ENCODE assay signal across 8 cellular contexts in genomic region chr2:71276311-71277158, GRCh38. TPM values are rescaled to one million over a fixed set of nuclear protein-coding genes. Genes with fewer than 3 reads are reported as not detected.
A peak's percentile ranks its signal among the peaks of the same experiment; 100 is the strongest.
DNase-seq lines count a peak whose midpoint lies in the region; ATAC-seq and TF ChIP-seq lines count a peak whose summit lies in the region.

No MANE protein-coding gene starts in this region.

- H3K27me3 ChIP-seq in HUES6 (ENCODE audit: control insufficient read depth, insufficient read depth, low read length) (peaks cover 47% of the 10 kb centered on the region), neural cell (ENCODE audit: insufficient read depth, low read depth, low read length) (peaks cover 29% of the 10 kb centered on the region)

- no peaks in the 10 kb centered on the region for H3K79me2 ChIP-seq in neural cell (replicated peaks; ENCODE audit: insufficient read depth, low read length)

- H3K4me1 ChIP-seq in HUES6 (ENCODE audit: control insufficient read depth, insufficient read depth, low read length), result peaks cover 25% of the 10 kb centered on the region

- peak overlapping the region; percentile 68 for H3K4me2 ChIP-seq in neural cell (ENCODE audit: low read length)

- H3K9me2 ChIP-seq in neural cell (ENCODE audit: insufficient read depth, low read length), result no peaks in the 10 kb centered on the region

- H3K4me3 ChIP-seq in HUES6 (ENCODE audit: low read depth, low read length) (peak overlapping the region; percentile 64), foreskin fibroblast (ENCODE audit: low read depth in 1 of 2, low read length in 2 of 2) (peak overlapping the region; percentile 51 to 57), neural cell (ENCODE audit: low read length) (peak overlapping the region; percentile 88)

- H3K36me3 ChIP-seq in HUES6 (ENCODE audit: control insufficient read depth, insufficient read depth, low read length) (no peaks in the 10 kb centered on the region), neural cell (ENCODE audit: insufficient read depth, low read length) (no peaks in the 10 kb centered on the region)

- no peak for TF ChIP-seq EP300 in neural cell (conservative IDR thresholded peaks at IDR 0.05; ENCODE audit: poor library complexity, severe bottlenecking)

- DNase-seq in DMS114 treated with DMSO at 0.1 percent for 48 hours (lab: John Stamatoyannopoulos, UW; ENCODE audit: unreplicated experiment) (peak; percentile 83), RPMI7951 (ENCODE audit: low read depth) (peak; percentile 92), activated gamma-delta T cell (lab: John Stamatoyannopoulos, UW) (peak; percentile 53), foreskin fibroblast (peak; percentile 84 to 93)
- peak; percentile 82 for DNase-seq in stimulated activated naive CD4-positive, alpha-beta T cell treated with Interleukin-2 at 50 U/mL for 16 hours (lab: John Stamatoyannopoulos, UW)

- TF ChIP-seq CTCF in foreskin fibroblast (IDR thresholded peaks at IDR 0.05; ENCODE audit: low read depth, low read length) (no peak), neural cell (IDR thresholded peaks at IDR 0.05; ENCODE audit: poor library complexity, severe bottlenecking) (no peak)

- peak overlapping the region; percentile 58 for H3K9ac ChIP-seq in HUES6 (ENCODE audit: low read length)
- peak overlapping the region; percentile 33 for H3K9ac ChIP-seq in neural cell (ENCODE audit: low read length)

- H3K9me3 ChIP-seq in HUES6 (ENCODE audit: control insufficient read depth, insufficient read depth, low read depth, low read length) (peaks cover 10% of the 10 kb centered on the region; the same call in 1 of the 2 replicates), neural cell (ENCODE audit: low read length) (no peaks in the 10 kb centered on the region)

- ATAC-seq in GM21515 (IDR thresholded peaks at IDR 0.05; ENCODE audit: unreplicated experiment), result peak; percentile 99

- no peaks in the 10 kb centered on the region for H3F3A ChIP-seq in neural cell (ENCODE audit: insufficient read depth, low read length, poor library complexity, severe bottlenecking)

- peak; percentile 6 for TF ChIP-seq RAD21 in neural cell (conservative IDR thresholded peaks at IDR 0.05)

- no peak overlapping the region for H3K27ac ChIP-seq in HUES6 (ENCODE audit: low read depth, low read length)
- H3K27ac ChIP-seq in neural cell (ENCODE audit: low read length), result no peak overlapping the region

- peak overlapping the region; percentile 65 for H2AFZ ChIP-seq in neural cell (ENCODE audit: low read depth, low read length)

- H4K20me1 ChIP-seq in neural cell (ENCODE audit: insufficient read depth), result no peaks in the 10 kb centered on the region

TF ChIP-seq in neural cell, 6 proteins besides CTCF, POLR2A, EP300 and RAD21:
- TF ChIP-seq EZH2 (IDR thresholded peaks at IDR 0.05; ENCODE audit: borderline replicate concordance, insufficient read depth, low read length, poor library complexity, severe bottlenecking), result no peak
- TF ChIP-seq MXI1 (conservative IDR thresholded peaks at IDR 0.05; ENCODE audit: poor library complexity, severe bottlenecking), result peak; percentile 67
- peak; percentile 39 for TF ChIP-seq POLR2AphosphoS5 (IDR thresholded peaks at IDR 0.05)
- peak; percentile 28 for TF ChIP-seq REST (IDR thresholded peaks at IDR 0.05; ENCODE audit: borderline replicate concordance)
- TF ChIP-seq SMC3 (conservative IDR thresholded peaks at IDR 0.05; ENCODE audit: poor library complexity), result no peak
- no peak for TF ChIP-seq TAF1 (IDR thresholded peaks at IDR 0.05; ENCODE audit: low read depth)
TF ChIP-seq in neural cell: peak in this region for 3.

RNA-seq across cellular contexts. Expression of gene PAIP2B, which starts 49.6 kb away (rescaled TPM):
- total RNA-seq in RPMI7951 (2014; rRNA removed; shearing (Covaris generic)), result 0.48 and 0.49 TPM in 2 replicates
- polyA plus RNA-seq in neural cell, result 13.3 and 14.4 TPM in 2 replicates
- polyA minus RNA-seq in neural cell, result 21.7 and 23.6 TPM in 2 replicates

RNA-seq across cellular contexts. Expression of gene ZNF638, which starts 55.0 kb away (rescaled TPM):
- 71.0 and 87.6 TPM in 2 replicates for total RNA-seq in RPMI7951 (2014; rRNA removed; shearing (Covaris generic))
- polyA plus RNA-seq in neural cell, result 296 and 308 TPM in 2 replicates
- polyA minus RNA-seq in neural cell, result 601 and 672 TPM in 2 replicates
